In the genomic region with DNA sequence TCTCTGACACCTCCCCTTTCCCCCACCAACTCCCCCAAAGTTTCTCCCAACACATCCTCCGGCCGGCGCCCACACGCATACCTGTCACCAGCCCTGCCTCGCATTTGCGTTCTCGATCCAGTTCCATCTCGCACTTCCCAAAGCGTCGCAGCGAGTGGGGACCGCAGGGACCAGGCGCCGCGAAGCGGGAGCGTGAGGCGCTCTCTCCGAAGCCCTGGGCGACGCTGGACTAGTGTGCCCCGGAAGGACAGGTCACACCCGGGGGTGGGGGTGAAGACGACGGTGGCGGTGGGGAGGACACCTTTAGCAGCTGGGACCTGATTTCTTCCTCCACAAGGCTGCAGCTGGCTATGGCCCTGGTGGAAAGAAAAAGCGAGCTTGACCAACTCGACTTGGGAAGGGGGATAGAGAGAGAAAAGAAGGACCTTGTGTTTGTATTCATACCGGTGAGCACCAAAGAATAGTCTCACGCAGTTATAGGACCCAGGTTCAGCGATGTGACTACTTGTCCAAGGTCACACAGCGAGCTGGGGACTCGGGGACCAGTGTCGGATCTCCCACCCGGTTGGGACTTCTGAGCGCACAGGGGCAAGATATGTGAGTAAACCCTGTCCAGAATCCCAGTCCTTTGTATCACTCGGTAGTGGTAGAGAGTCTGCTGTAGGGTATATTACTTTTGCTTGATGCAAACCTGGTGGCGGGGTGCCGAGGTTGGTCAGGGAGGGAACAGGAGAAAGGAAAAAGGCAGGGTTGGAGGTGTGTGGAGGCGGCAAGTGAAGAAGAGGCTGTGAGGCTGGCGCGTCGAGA, we compare ENCODE assay signal across 16 cellular contexts. TPM values are rescaled to one million over a fixed set of nuclear protein-coding genes. Genes with fewer than 3 reads are reported as not detected.
DNase-seq lines count a peak whose midpoint lies in the region; ATAC-seq, FAIRE-seq and TF ChIP-seq lines count a peak whose summit lies in the region.
"Had no signal": no experiment of that assay in that cellular context is flagged by ENCODE, and none has a peak within 500 bp of the region (broad histone marks: within the 10 kb centered on the region; RNA-seq: fewer than 3 reads in every experiment).

No MANE protein-coding gene starts in this region.

- H3K4me3 Mint-ChIP-seq in central memory CD8-positive, alpha-beta T cell = peak overlapping the region; percentile 69
- peak overlapping the region; percentile 85 for H3K4me3 Mint-ChIP-seq in natural killer cell

- TF ChIP-seq POLR2A in GM12891 (IDR thresholded peaks at IDR 0.05; ENCODE audit: low read depth, low read length) = no peak

- H3K27me3 Mint-ChIP-seq in central memory CD8-positive, alpha-beta T cell = peaks cover 77% of the 10 kb centered on the region
- H3K27me3 Mint-ChIP-seq in natural killer cell (ENCODE audit: low read depth in 2 of 2) = peaks cover 60 to 71% of the 10 kb centered on the region in 2 donors

- no peak overlapping the region for H3K27ac Mint-ChIP-seq in central memory CD8-positive, alpha-beta T cell (ENCODE audit: low read depth)
- no peak overlapping the region for H3K27ac Mint-ChIP-seq in natural killer cell

- no peak for FAIRE-seq in GM12891 (lab: Jason Lieb, UNC)
- FAIRE-seq: A549 had no signal

- H3K9me3 Mint-ChIP-seq in central memory CD8-positive, alpha-beta T cell = no peaks in the 10 kb centered on the region
- no peaks in the 10 kb centered on the region for H3K9me3 Mint-ChIP-seq in natural killer cell

- peak; percentile 24 for DNase-seq in NCI-H82 (lab: John Stamatoyannopoulos, UW)
- no peak for DNase-seq in NCI-H82 treated with DMSO at 0.1 percent for 48 hours (lab: John Stamatoyannopoulos, UW; ENCODE audit: unreplicated experiment)
- peak; percentile 7 for DNase-seq in GM12891 (ENCODE audit: insufficient read length, low spot score)
- no peak for DNase-seq in central memory CD8-positive, alpha-beta T cell (ENCODE audit: low spot score in 2 of 2)
- no peak for DNase-seq in natural killer cell
- DNase-seq in SKM-1 (lab: John Stamatoyannopoulos, UW; ENCODE audit: unreplicated experiment) = no peak
- DNase-seq in Ammon's horn (ENCODE audit: low spot score) = no peak
- no peak for DNase-seq in GM19240 (ENCODE audit: insufficient read length, low spot score)
- DNase-seq: COR-L47; SJCRH30; stimulated activated CD4-positive, alpha-beta T cell treated with anti-CD3 and anti-CD28 coated beads, Interleukin-2, amount 100 ng/mL, for 48 hours had no signal

- H3K36me3 Mint-ChIP-seq in central memory CD8-positive, alpha-beta T cell (ENCODE audit: insufficient read depth) = peaks cover 2% of the 10 kb centered on the region
- no peaks in the 10 kb centered on the region for H3K36me3 Mint-ChIP-seq in natural killer cell

- TF ChIP-seq CTCF in natural killer cell (IDR thresholded peaks at IDR 0.05) = no peak

- intact Hi-C loops in natural killer cell (cut with micrococcal nuclease) = no loop called here

- H3K4me1 Mint-ChIP-seq in central memory CD8-positive, alpha-beta T cell = peaks cover 34% of the 10 kb centered on the region
- H3K4me1 Mint-ChIP-seq in natural killer cell = peaks cover 37 to 40% of the 10 kb centered on the region in 2 donors

- ATAC-seq in central memory CD8-positive, alpha-beta T cell (replicated peaks; ENCODE audit: extremely low read depth, poor library complexity, severe bottlenecking) = no peak
- ATAC-seq in natural killer cell = peak in 1 of 3 donors; percentile 19
- ATAC-seq: A549 had no signal

TF ChIP-seq in GM12891, 5 proteins besides CTCF, POLR2A, EP300 and RAD21:
- TF ChIP-seq POU2F2 (IDR thresholded peaks at IDR 0.05; ENCODE audit: low read depth, low read length) = no peak
- TF ChIP-seq TAF1 (IDR thresholded peaks at IDR 0.05; ENCODE audit: low read depth, low read length) = no peak
- TF ChIP-seq PAX5 (IDR thresholded peaks at IDR 0.05; ENCODE audit: insufficient read depth, low read length, severe bottlenecking) = no peak
- no peak for TF ChIP-seq SPI1 (IDR thresholded peaks at IDR 0.05; ENCODE audit: low read depth, low read length)
- no peak for TF ChIP-seq POLR2AphosphoS5 (IDR thresholded peaks at IDR 0.05; ENCODE audit: low read depth, low read length)

RNA-seq across cellular contexts. Expression of a gene that starts 0.6 kb away (rescaled TPM):
- polyA plus RNA-seq in GM12891 (2012; ENCODE audit: low read depth, missing spikeins) = not detected
- total RNA-seq in natural killer cell = 1 to 10 TPM in 1 of 3 donors, under 1 TPM in 2; 0.38 to 1.3 (median 0.63) TPM
- total RNA-seq: chondrocyte, left ventricle myocardium superior, myocyte had no signal
- polyA plus RNA-seq: A549, IgD-negative memory B cell had no signal

Comparison
In these comparisons a context has a peak if more than half of its experiments do, and no peak if none do; other contexts are left out.
1. DNase-seq: peak in NCI-H82 (single experiment) and GM12891 (single experiment); none in NCI-H82 treated with DMSO at 0.1 percent for 48 hours (single experiment), central memory CD8-positive, alpha-beta T cell (0 of 2), natural killer cell (single experiment), SKM-1 (single experiment), Ammon's horn (single experiment) and GM19240 (single experiment).